8 cellular contexts compared by ENCODE assay signal in the genomic region with DNA sequence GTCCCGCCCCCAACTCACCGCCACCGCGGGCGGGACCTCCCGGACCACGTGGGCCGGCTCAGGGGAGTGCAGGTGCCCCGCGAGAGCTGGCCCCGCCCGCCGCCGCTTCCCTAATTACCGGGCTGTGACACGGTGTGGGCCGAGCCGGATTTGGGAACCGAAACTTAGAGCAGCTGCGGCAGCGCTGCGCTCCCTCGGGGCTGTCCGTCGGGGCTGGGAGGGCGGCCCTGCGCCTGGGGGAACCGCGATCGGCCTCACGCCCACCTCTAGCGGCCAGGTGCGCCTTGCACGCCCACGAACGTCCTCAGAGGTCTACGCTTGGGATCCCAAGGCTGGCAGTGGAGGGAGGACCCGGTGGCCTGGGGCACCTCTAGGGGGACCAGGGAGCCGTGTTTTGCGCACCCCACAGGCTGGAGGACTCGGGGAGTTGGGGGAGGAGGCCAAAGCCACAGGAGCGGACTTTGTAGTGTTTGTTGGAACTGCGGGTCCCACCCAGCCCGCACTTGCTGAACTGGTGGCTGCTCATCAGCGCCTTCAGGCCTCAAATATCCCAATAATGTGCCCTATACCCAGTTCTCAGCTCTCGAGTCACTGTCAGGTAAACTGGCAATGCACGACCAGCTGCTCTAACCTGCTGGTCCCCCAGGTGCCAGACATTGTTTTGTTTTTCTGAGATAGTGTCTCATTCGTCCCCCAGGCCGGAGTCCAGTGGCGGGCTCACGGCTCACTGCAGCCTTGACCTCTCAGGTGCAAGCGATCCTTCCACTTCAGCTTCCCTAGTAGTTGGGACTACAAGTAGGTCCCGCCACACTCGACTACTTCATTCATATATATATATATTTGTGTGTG. TPM values are rescaled to one million over a fixed set of nuclear protein-coding genes. Genes with fewer than 3 reads are reported as not detected.
DNase-seq lines count a peak whose midpoint lies in the region; ATAC-seq lines count a peak whose summit lies in the region.

No MANE protein-coding gene starts in this region.

- no peaks in the 10 kb centered on the region for H3K9me3 Mint-ChIP-seq in activated naive CD4-positive, alpha-beta T cell treated with anti-CD3 and anti-CD28 coated beads, Interleukin-2, amount 10 ng/mL, durations not matched to agents 7 days and 5 days

- H3K36me3 Mint-ChIP-seq in activated naive CD4-positive, alpha-beta T cell treated with anti-CD3 and anti-CD28 coated beads, Interleukin-2, amount 10 ng/mL, durations not matched to agents 7 days and 5 days, result peaks cover 10% of the 10 kb centered on the region

- peak overlapping the region; percentile 76 for H3K4me3 Mint-ChIP-seq in activated naive CD4-positive, alpha-beta T cell treated with anti-CD3 and anti-CD28 coated beads, Interleukin-2, amount 10 ng/mL, durations not matched to agents 7 days and 5 days

- peak overlapping the region; percentile 99 for H3K27ac Mint-ChIP-seq in activated naive CD4-positive, alpha-beta T cell treated with anti-CD3 and anti-CD28 coated beads, Interleukin-2, amount 10 ng/mL, durations not matched to agents 7 days and 5 days

- ATAC-seq in GM19468 (IDR thresholded peaks at IDR 0.05; ENCODE audit: extremely low read depth, unreplicated experiment) (peak; percentile 66), left ventricle myocardium superior (peak; percentile 37), sciatic nerve (peak; percentile 13)

- intact Hi-C loops in left ventricle myocardium superior (cut with micrococcal nuclease), result loop anchor here (10.0 kb wide), 1 partner anchor 116 kb away; a partner anchor contains a TSS
- intact Hi-C loops in sciatic nerve (cut with DNase I), result no loop called here

- H3K27me3 Mint-ChIP-seq in activated naive CD4-positive, alpha-beta T cell treated with anti-CD3 and anti-CD28 coated beads, Interleukin-2, amount 10 ng/mL, durations not matched to agents 7 days and 5 days, result no peaks in the 10 kb centered on the region

- CTCF ChIA-PET in activated naive CD4-positive, alpha-beta T cell treated with anti-CD3 and anti-CD28 coated beads, Interleukin-2, amount 10 ng/mL, durations not matched to agents 7 days and 5 days (lab: Charles Lee), result interaction anchor here (1.1 to 2.1 kb wide), 2 partner anchors 127 to 130 kb away, joined by 3 to 7 read pairs; no protein-coding TSS in a partner anchor

- DNase-seq in DMS153 treated with DMSO at 0.1 percent for 48 hours (lab: John Stamatoyannopoulos, UW; ENCODE audit: unreplicated experiment), result peak; percentile 65
- DNase-seq in HPDE6-E6E7 (ENCODE audit: extremely low spot score), result peak; percentile 83
- DNase-seq in SIG-M5 (lab: John Stamatoyannopoulos, UW), result peak; percentile 36
- peak; percentile 92 for DNase-seq in activated naive CD4-positive, alpha-beta T cell treated with anti-CD3 and anti-CD28 coated beads, Interleukin-2, amount 10 ng/mL, durations not matched to agents 7 days and 5 days
- DNase-seq in left ventricle myocardium superior, result peak; percentile 86
- DNase-seq in sciatic nerve (ENCODE audit: low spot score), result peak; percentile 83
- no peak for DNase-seq in dedifferentiated amniotic fluid mesenchymal stem cell (ENCODE audit: extremely low spot score)

- H3K4me1 Mint-ChIP-seq in activated naive CD4-positive, alpha-beta T cell treated with anti-CD3 and anti-CD28 coated beads, Interleukin-2, amount 10 ng/mL, durations not matched to agents 7 days and 5 days, result peaks cover 78% of the 10 kb centered on the region

RNA-seq across cellular contexts. Expression of a gene that starts 0.8 kb away (rescaled TPM):
- total RNA-seq in left ventricle myocardium superior, result 24.4 TPM
- 77.3 TPM for total RNA-seq in sciatic nerve

RNA-seq across cellular contexts. Expression of a gene that starts 54.9 kb away (rescaled TPM):
- total RNA-seq in left ventricle myocardium superior (22.3 TPM), sciatic nerve (51.5 TPM)

Comparison
In these comparisons a context has a peak if more than half of its experiments do, and no peak if none do; other contexts are left out.
1. ATAC-seq: peak in every context shown above with its lines; median percentile 66 in GM19468; 37 in left ventricle myocardium superior; 13 in sciatic nerve.